9 cellular contexts compared by ENCODE assay signal in genomic region chr12:15534322-15534721, GRCh38.
DNase-seq lines count a peak whose midpoint lies in the region; ATAC-seq and TF ChIP-seq lines count a peak whose summit lies in the region.
"Had no signal": no experiment of that assay in that cellular context is flagged by ENCODE, and none has a peak within 500 bp of the region (broad histone marks: within the 10 kb centered on the region; RNA-seq: fewer than 3 reads in every experiment).

No MANE protein-coding gene starts in this region.

- no peaks in the 10 kb centered on the region for H3K9me3 ChIP-seq in uterus

- no peaks in the 10 kb centered on the region for H3K27me3 ChIP-seq in uterus

- DNase-seq in NOMO-1 treated with dmso at 0.1 percent for 144 hours (lab: John Stamatoyannopoulos, UW; ENCODE audit: unreplicated experiment) (peak; percentile 69), fibroblast of peridontal ligament (ENCODE audit: extremely low read depth) (peak; percentile 63), uterus (no peak), COLO829 (ENCODE audit: low spot score) (no peak), nucleus accumbens (lab: John Stamatoyannopoulos, UW) (no peak), HuH-7.5 (ENCODE audit: low spot score) (no peak)

- TF ChIP-seq CTCF in uterus (IDR thresholded peaks at IDR 0.05), result no peak

- H3K4me3 ChIP-seq in uterus, result no peak overlapping the region

- H3K36me3 ChIP-seq in uterus, result no peaks in the 10 kb centered on the region

- intact Hi-C loops in uterus (cut with DNase I; ENCODE audit: low total_unique reads), result no loop called here

- peak overlapping the region; percentile 72 to 92 for H3K27ac ChIP-seq in uterus

- TF ChIP-seq POLR2A in uterus (IDR thresholded peaks at IDR 0.05), result no peak

- H3K4me1 ChIP-seq in uterus, result peaks cover 0 to 6% of the 10 kb centered on the region in 2 donors

- ATAC-seq in GM18870 (IDR thresholded peaks at IDR 0.05; ENCODE audit: unreplicated experiment), result peak; percentile 86
- ATAC-seq in HG02642 (IDR thresholded peaks at IDR 0.05; ENCODE audit: poor library complexity, unreplicated experiment), result peak; percentile 83
- ATAC-seq: Panc1 had no signal

Comparison
In these comparisons a context has a peak if more than half of its experiments do, and no peak if none do; other contexts are left out.
1. DNase-seq: peak in NOMO-1 treated with dmso at 0.1 percent for 144 hours (single experiment) and fibroblast of peridontal ligament (single experiment); none in uterus (0 of 2), COLO829 (single experiment), nucleus accumbens (0 of 56) and HuH-7.5 (single experiment).